ENCODE assay signal across 23 cellular contexts in genomic region chr2:201890447-201890846, GRCh38.
DNase-seq lines count a peak whose midpoint lies in the region; ATAC-seq and TF ChIP-seq lines count a peak whose summit lies in the region.
"Had no signal": no experiment of that assay in that cellular context is flagged by ENCODE, and none has a peak within 500 bp of the region (broad histone marks: within the 10 kb centered on the region; RNA-seq: fewer than 3 reads in every experiment).

No MANE protein-coding gene starts in this region.

- POLR2A ChIA-PET in activated CD4-positive, alpha-beta T cell treated with anti-CD3 and anti-CD28 coated beads for 36 hours (lab: Charles Lee): no interaction called here

- H3K9me3 Mint-ChIP-seq in activated CD4-positive, alpha-beta T cell treated with anti-CD3 and anti-CD28 coated beads for 36 hours (ENCODE audit: low read depth): no peaks in the 10 kb centered on the region
- H3K9me3 Mint-ChIP-seq: activated naive CD4-positive, alpha-beta T cell treated with anti-CD3 and anti-CD28 coated beads, Interleukin-2, amount 10 ng/mL, durations not matched to agents 7 days and 5 days; CD14-positive monocyte had no signal

- peaks cover 17% of the 10 kb centered on the region for H3K27me3 Mint-ChIP-seq in activated CD4-positive, alpha-beta T cell treated with anti-CD3 and anti-CD28 coated beads for 36 hours

- TF ChIP-seq CTCF in AG10803 (conservative IDR thresholded peaks at IDR 0.05; ENCODE audit: low read length): no peak

- ATAC-seq in GM19035 (IDR thresholded peaks at IDR 0.05; ENCODE audit: unreplicated experiment) (no peak), GM19328 (IDR thresholded peaks at IDR 0.05; ENCODE audit: unreplicated experiment) (no peak)
- no peak for ATAC-seq in activated CD4-positive, alpha-beta T cell treated with anti-CD3 and anti-CD28 coated beads for 36 hours
- ATAC-seq: stimulated activated naive CD8-positive, alpha-beta T cell treated with anti-CD3 and anti-CD28 coated beads, Interleukin-15, Interleukin-2, amounts not matched to agents 100 U/mL and 50 U/mL, for 24 hours had no signal

- no peaks in the 10 kb centered on the region for H3K4me1 Mint-ChIP-seq in activated CD4-positive, alpha-beta T cell treated with anti-CD3 and anti-CD28 coated beads for 36 hours
- H3K4me1 Mint-ChIP-seq: activated naive CD4-positive, alpha-beta T cell treated with anti-CD3 and anti-CD28 coated beads, Interleukin-2, amount 10 ng/mL, durations not matched to agents 7 days and 5 days had no signal

- H3K27ac Mint-ChIP-seq in activated CD4-positive, alpha-beta T cell treated with anti-CD3 and anti-CD28 coated beads for 36 hours: no peak overlapping the region
- H3K27ac Mint-ChIP-seq: activated naive CD4-positive, alpha-beta T cell treated with anti-CD3 and anti-CD28 coated beads, Interleukin-2, amount 10 ng/mL, durations not matched to agents 7 days and 5 days; CD14-positive monocyte had no signal

- H3K4me3 Mint-ChIP-seq in activated CD4-positive, alpha-beta T cell treated with anti-CD3 and anti-CD28 coated beads for 36 hours: no peak overlapping the region
- H3K4me3 Mint-ChIP-seq: activated naive CD4-positive, alpha-beta T cell treated with anti-CD3 and anti-CD28 coated beads, Interleukin-2, amount 10 ng/mL, durations not matched to agents 7 days and 5 days; CD14-positive monocyte had no signal

- intact Hi-C loops in activated CD4-positive, alpha-beta T cell treated with anti-CD3 and anti-CD28 coated beads for 36 hours (cut with DNase I, micrococcal nuclease): no loop called here

- CTCF ChIA-PET in activated CD4-positive, alpha-beta T cell treated with anti-CD3 and anti-CD28 coated beads for 36 hours (lab: Charles Lee): no interaction called here

- no peaks in the 10 kb centered on the region for H3K36me3 Mint-ChIP-seq in activated CD4-positive, alpha-beta T cell treated with anti-CD3 and anti-CD28 coated beads for 36 hours (ENCODE audit: low read depth)
- H3K36me3 Mint-ChIP-seq: activated naive CD4-positive, alpha-beta T cell treated with anti-CD3 and anti-CD28 coated beads, Interleukin-2, amount 10 ng/mL, durations not matched to agents 7 days and 5 days; CD14-positive monocyte had no signal

- DNase-seq in AG10803 (ENCODE audit: low read depth) (peak; percentile 32), LHCN-M2 (ENCODE audit: low read depth) (peak; percentile 44), amniotic epithelial cell (ENCODE audit: low read depth) (peak; percentile 42), iris pigment epithelial cell (ENCODE audit: low read depth) (peak; percentile 53), inferior parietal cortex (ENCODE audit: extremely low spot score) (no peak)
- no peak for DNase-seq in activated CD4-positive, alpha-beta T cell treated with anti-CD3 and anti-CD28 coated beads for 36 hours
- DNase-seq: activated CD4-positive, alpha-beta T cell treated with anti-CD3 and anti-CD28 coated beads, Interleukin-2, amount 50 U/mL, for 1 hour; activated naive CD4-positive, alpha-beta T cell treated with anti-CD3 and anti-CD28 coated beads, Interleukin-2, amount 10 ng/mL, durations not matched to agents 7 days and 5 days; brain microvascular endothelial cell; DND-41; dorsolateral prefrontal cortex; MV-4-11; NCI-H2081; NCI-H524; retina; stimulated activated CD4-positive, alpha-beta T cell treated with anti-CD3 and anti-CD28 coated beads, Interleukin-15, amount 100 ng/mL, for 24 hours; stimulated activated naive CD8-positive, alpha-beta T cell treated with anti-CD3 and anti-CD28 coated beads, Interleukin-15, Interleukin-2, amounts not matched to agents 100 U/mL and 50 U/mL, for 24 hours; upper lobe of left lung had no signal

- no peak overlapping the region for H3K4me3 ChIP-seq in AG10803 (ENCODE audit: low read length)
- H3K4me3 ChIP-seq: dorsolateral prefrontal cortex, esophagus muscularis mucosa, SJSA1, upper lobe of left lung had no signal

Comparison
In these comparisons a context has a peak if more than half of its experiments do, and no peak if none do; other contexts are left out.
1. DNase-seq: peak in AG10803 (single experiment), LHCN-M2 (single experiment), amniotic epithelial cell (single experiment) and iris pigment epithelial cell (single experiment); none in inferior parietal cortex (single experiment) and activated CD4-positive, alpha-beta T cell treated with anti-CD3 and anti-CD28 coated beads for 36 hours (single experiment).